8 cellular contexts compared by ENCODE assay signal in the genomic region with DNA sequence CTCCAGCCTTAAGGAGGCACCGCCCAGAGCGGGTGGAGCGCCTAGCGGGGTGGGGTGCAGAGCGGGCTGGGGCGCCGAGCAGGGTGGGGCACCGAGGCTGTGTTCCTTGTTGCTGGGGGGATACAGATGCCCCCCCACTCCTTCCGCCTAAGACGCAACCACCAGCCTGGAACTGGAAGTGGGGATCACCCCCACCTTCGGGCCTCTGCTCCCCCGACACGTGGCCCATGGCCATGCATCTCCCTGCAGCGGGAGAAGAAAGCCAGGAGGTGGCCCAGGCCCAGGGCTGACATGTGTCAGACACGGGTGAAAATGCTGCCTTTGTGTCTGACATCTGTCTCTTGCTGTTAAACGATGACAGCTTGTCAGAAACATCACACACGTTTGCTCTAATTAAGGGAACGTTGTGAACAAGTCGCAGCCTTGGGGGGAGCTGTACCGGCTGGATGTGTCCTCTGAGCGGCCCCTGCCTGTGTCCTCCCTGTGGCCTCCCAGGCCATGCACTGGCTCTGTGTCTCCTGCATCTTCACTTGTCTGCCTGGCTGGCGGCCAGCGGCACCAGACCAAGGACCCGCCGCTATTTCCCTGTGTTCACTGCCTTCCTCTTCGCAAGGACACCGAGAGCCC.
DNase-seq lines count a peak whose midpoint lies in the region; ATAC-seq and TF ChIP-seq lines count a peak whose summit lies in the region.
"Not testable (repeated sequence)": the region's sequence is repeated elsewhere in the genome, so short reads cannot be mapped to it uniquely, and the experiment has no call there.

No MANE protein-coding gene starts in this region.

- TF ChIP-seq CTCF in BE2C (IDR thresholded peaks at IDR 0.05; ENCODE audit: low read depth, low read length); body of pancreas (IDR thresholded peaks at IDR 0.05); glutamatergic neuron (IDR thresholded peaks at IDR 0.05; ENCODE audit: partially characterized antibody, unreplicated experiment); hepatocyte (IDR thresholded peaks at IDR 0.05; ENCODE audit: poor library complexity); lung (IDR thresholded peaks at IDR 0.05; ENCODE audit: control extremely low read depth, extremely low read depth); upper lobe of right lung (IDR thresholded peaks at IDR 0.05): not testable (repeated sequence)

- H4K20me1 ChIP-seq in hepatocyte (ENCODE audit: insufficient read depth, poor library complexity, severe bottlenecking): not testable (repeated sequence)

- TF ChIP-seq POLR2A in body of pancreas (IDR thresholded peaks at IDR 0.05): not testable (repeated sequence)

- peaks cover 19% of the 10 kb centered on the region for H3K9me3 Mint-ChIP-seq in glutamatergic neuron (ENCODE audit: unreplicated experiment)

- intact Hi-C loops in body of pancreas (cut with DNase I); upper lobe of right lung (cut with DNase I): not testable (repeated sequence)

- not testable (repeated sequence) for H3K9me3 ChIP-seq in BE2C; body of pancreas; hepatocyte (ENCODE audit: low read depth); lung (ENCODE audit: control insufficient read depth in 2 of 2, insufficient read depth in 1 of 2, low read length in 1 of 2); upper lobe of right lung

- 49% methylated on average over 23 of the region's 27 CpGs; no CpG with 5 or more reads in 1 of the 2 donors for WGBS in body of pancreas, 2 donors
- 66% methylated on average over 18 of the region's 27 CpGs for WGBS in hepatocyte (ENCODE audit: low lambda C conversion rate, missing lambda C conversion rate)
- WGBS in lung, 2 donors: 60 to 81% methylated on average over 25 to 27 of the region's 27 CpGs

- not testable (repeated sequence) for H3K4me2 ChIP-seq in hepatocyte

- peak overlapping the region; percentile 46 for H3K4me3 Mint-ChIP-seq in glutamatergic neuron (ENCODE audit: unreplicated experiment)

- peaks cover 21% of the 10 kb centered on the region for H3K4me1 Mint-ChIP-seq in glutamatergic neuron (ENCODE audit: low read depth, unreplicated experiment)

- not testable (repeated sequence) for H2AFZ ChIP-seq in hepatocyte

- H3K27me3 Mint-ChIP-seq in glutamatergic neuron (ENCODE audit: unreplicated experiment): peaks cover 16% of the 10 kb centered on the region

- peaks cover 18% of the 10 kb centered on the region for H3K4me1 ChIP-seq in BE2C
- peaks cover 10% of the 10 kb centered on the region for H3K4me1 ChIP-seq in body of pancreas
- H3K4me1 ChIP-seq in hepatocyte (ENCODE audit: insufficient read depth): peaks cover 15% of the 10 kb centered on the region
- not testable (repeated sequence) for H3K4me1 ChIP-seq in lung (ENCODE audit: control insufficient read depth in 2 of 2, insufficient read depth in 2 of 2, low read length in 2 of 2); rectal smooth muscle tissue (ENCODE audit: control insufficient read depth, insufficient read depth, low read length)
- peaks cover 21% of the 10 kb centered on the region for H3K4me1 ChIP-seq in upper lobe of right lung

- H3K9ac ChIP-seq in rectal smooth muscle tissue (ENCODE audit: low read length): not testable (repeated sequence)

- H3K36me3 Mint-ChIP-seq in glutamatergic neuron (ENCODE audit: unreplicated experiment): peaks cover 13% of the 10 kb centered on the region

- H3K79me2 ChIP-seq in hepatocyte: not testable (repeated sequence)

- peak; percentile 11 for ATAC-seq in body of pancreas
- not testable (repeated sequence) for ATAC-seq in lung (ENCODE audit: insufficient read depth, low FRiP score)
- peak; percentile 44 for ATAC-seq in upper lobe of right lung

- peak overlapping the region; percentile 94 for H3K27ac Mint-ChIP-seq in glutamatergic neuron (ENCODE audit: unreplicated experiment)

- not testable (repeated sequence) for H3K27ac ChIP-seq in body of pancreas
- peak overlapping the region; percentile 71 for H3K27ac ChIP-seq in hepatocyte
- peak overlapping the region; percentile 62 to 89 for H3K27ac ChIP-seq in lung (ENCODE audit: low read depth in 1 of 2, low read length in 1 of 2)
- H3K27ac ChIP-seq in rectal smooth muscle tissue (ENCODE audit: low read depth, low read length): peak overlapping the region; percentile 45
- peak overlapping the region; percentile 72 for H3K27ac ChIP-seq in upper lobe of right lung

- H3K36me3 ChIP-seq in BE2C; body of pancreas (replicated peaks in 1 of 2; ENCODE audit: insufficient read depth in 1 of 2, low read depth in 2 of 2); hepatocyte (replicated peaks; ENCODE audit: insufficient read depth, low read depth); lung (ENCODE audit: control insufficient read depth in 2 of 2, insufficient read depth in 2 of 2, low read length in 2 of 2); rectal smooth muscle tissue (ENCODE audit: control insufficient read depth, insufficient read depth, low read length); upper lobe of right lung: not testable (repeated sequence)

- DNase-seq in BE2C (peak; percentile 81), NCI-H2171 treated with DMSO at 0.1 percent for 48 hours (lab: John Stamatoyannopoulos, UW) (peak; percentile 84), glutamatergic neuron (peak; percentile 66)
- not testable (repeated sequence) for DNase-seq in body of pancreas; hepatocyte (ENCODE audit: low spot score); lung (ENCODE audit: low spot score); upper lobe of right lung

- not testable (repeated sequence) for H3K27me3 ChIP-seq in BE2C; body of pancreas; hepatocyte; lung (ENCODE audit: control insufficient read depth, insufficient read depth); rectal smooth muscle tissue (ENCODE audit: control insufficient read depth, insufficient read depth, low read length); upper lobe of right lung

- not testable (repeated sequence) for H3K9me2 ChIP-seq in hepatocyte (replicated peaks; ENCODE audit: insufficient read depth)

- not testable (repeated sequence) for H3K4me3 ChIP-seq in BE2C (ENCODE audit: low read depth, low read length); body of pancreas; hepatocyte; lung; rectal smooth muscle tissue (ENCODE audit: low read length); upper lobe of right lung
